Comparison of ENCODE assay signal across 16 cellular contexts in genomic region chr22:33680632-33681031, GRCh38.
DNase-seq lines count a peak whose midpoint lies in the region; ATAC-seq and TF ChIP-seq lines count a peak whose summit lies in the region.
"Had no signal": no experiment of that assay in that cellular context is flagged by ENCODE, and none has a peak within 500 bp of the region (broad histone marks: within the 10 kb centered on the region; RNA-seq: fewer than 3 reads in every experiment).

No MANE protein-coding gene starts in this region.

- H4K20me1 ChIP-seq in OCI-LY3 (ENCODE audit: insufficient read depth, low read length) = peaks cover 30% of the 10 kb centered on the region

- no peak overlapping the region for H3K9ac ChIP-seq in OCI-LY3 (ENCODE audit: low read length)

- TF ChIP-seq CTCF in OCI-LY3 (IDR thresholded peaks at IDR 0.05; ENCODE audit: low read depth, low read length) = no peak

- no peak for ATAC-seq in GM21619 (IDR thresholded peaks at IDR 0.05; ENCODE audit: unreplicated experiment)

- no peak overlapping the region for H2AFZ ChIP-seq in OCI-LY3 (ENCODE audit: low read depth, low read length)

- H3K9me3 ChIP-seq in OCI-LY3 (ENCODE audit: insufficient read depth, low read length) = no peaks in the 10 kb centered on the region
- H3K9me3 ChIP-seq: HAP-1 had no signal

- no peak overlapping the region for H3K27ac ChIP-seq in OCI-LY3 (ENCODE audit: low read length)

- peak overlapping the region; percentile 60 for H3K4me2 ChIP-seq in OCI-LY3 (ENCODE audit: low read length)

- H3K27me3 ChIP-seq in OCI-LY3 (ENCODE audit: low read depth, low read length) = no peaks in the 10 kb centered on the region

- peaks cover 32% of the 10 kb centered on the region for H3K4me1 ChIP-seq in OCI-LY3 (ENCODE audit: low read length)
- H3K4me1 ChIP-seq: HAP-1 had no signal

- peaks cover 9% of the 10 kb centered on the region for H3K36me3 ChIP-seq in OCI-LY3 (replicated peaks; ENCODE audit: low read depth, low read length)
- H3K36me3 ChIP-seq: HAP-1 had no signal

- no peak overlapping the region for H3K4me3 ChIP-seq in OCI-LY3 (ENCODE audit: low read length)
- H3K4me3 ChIP-seq: HAP-1 had no signal

- in situ Hi-C loops in SK-MEL-5 (cut with HindIII; ENCODE audit: low pct_unique_long_range_greater_than_20kb, low sequenced_read_pairs) = no loop called here

- peaks cover 7% of the 10 kb centered on the region for H3K79me2 ChIP-seq in OCI-LY3 (ENCODE audit: low read length)

- peak; percentile 57 for DNase-seq in SK-MEL-5 (ENCODE audit: low read depth, low spot score)
- peak; percentile 34 for DNase-seq in putamen (ENCODE audit: low spot score)
- no peak for DNase-seq in cortex of kidney (lab: John Stamatoyannopoulos, UW)
- no peak for DNase-seq in activated CD4-positive, alpha-beta T cell treated with anti-CD3 and anti-CD28 coated beads for 48 hours
- DNase-seq: C1 segment of cervical spinal cord; Calu3; CD4-positive, alpha-beta memory T cell; COR-L47; DMS53; DMS79 treated with DMSO at 0.1 percent for 48 hours; GF-D8; GOT3; HFFc6 had no signal

Comparison
In these comparisons a context has a peak if more than half of its experiments do, and no peak if none do; other contexts are left out.
1. DNase-seq: peak in SK-MEL-5 (single experiment) and putamen (single experiment); none in cortex of kidney (single experiment) and activated CD4-positive, alpha-beta T cell treated with anti-CD3 and anti-CD28 coated beads for 48 hours (single experiment).